24 cellular contexts compared by ENCODE assay signal in the genomic region with DNA sequence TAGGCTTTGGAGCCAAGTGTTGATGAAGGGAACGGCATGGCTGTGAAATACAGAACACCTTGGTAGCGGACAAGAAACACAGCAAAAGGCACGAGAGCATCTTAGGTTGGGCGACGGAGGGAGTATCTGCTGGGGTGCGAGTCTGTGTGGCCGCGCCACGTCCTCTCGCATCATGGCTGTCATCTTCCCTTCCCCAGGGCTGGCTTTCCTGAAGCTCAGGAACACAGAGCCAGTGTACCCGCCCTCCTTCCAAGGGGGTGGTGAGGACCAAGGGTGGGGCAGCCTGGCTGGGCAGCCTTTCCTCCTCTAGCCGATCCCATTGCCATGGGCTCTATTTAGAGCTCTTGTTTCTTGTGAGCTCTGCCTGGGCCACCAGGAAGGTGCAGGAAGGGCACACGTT.
"Had no signal": no experiment of that assay in that cellular context is flagged by ENCODE, and none has a peak within 500 bp of the region (broad histone marks: within the 10 kb centered on the region; RNA-seq: fewer than 3 reads in every experiment).

No MANE protein-coding gene starts in this region.

- H3K27ac Mint-ChIP-seq: activated naive CD4-positive, alpha-beta T cell treated with anti-CD3 and anti-CD28 coated beads, Interleukin-2, amount 50 U/mL, for 24 hours; immature natural killer cell; T-helper 1 cell treated with Interleukin-12 subunit alpha and Interleukin-12 subunit beta and Interleukin-4 antibody, amounts not matched to agents 30 μg/mL and 1 μg/mL, for 36 hours had no signal

- DNase-seq: activated CD4-positive, alpha-beta T cell treated with anti-CD3 and anti-CD28 coated beads for 4 hours; activated CD4-positive, alpha-beta T cell treated with anti-CD3 and anti-CD28 coated beads, Interleukin-2, amount 50 U/mL, for 48 hours; activated CD4-positive, CD25-positive, alpha-beta regulatory T cell; activated gamma-delta T cell treated with Interleukin-2 at 50 U/mL for 16 hours; anterior cingulate cortex; brain microvascular endothelial cell; central memory CD4-positive, alpha-beta T cell; effector memory CD8-positive, alpha-beta T cell; foreskin melanocyte; glutamatergic neuron; immature natural killer cell; left lung; mammary epithelial cell; occipital lobe; retina; stimulated activated CD4-positive, alpha-beta T cell treated with anti-CD3 and anti-CD28 coated beads, Interleukin-4, amount 100 ng/mL, for 24 hours; stimulated activated naive CD4-positive, alpha-beta T cell treated with Interleukin-2 at 50 U/mL for 16 hours; T1000 had no signal

- H3K79me2 ChIP-seq: hepatocyte had no signal

- H2AFZ ChIP-seq: hepatocyte had no signal

- H3K4me3 ChIP-seq: hepatocyte, left lung had no signal

- H3K4me3 Mint-ChIP-seq: activated naive CD4-positive, alpha-beta T cell treated with anti-CD3 and anti-CD28 coated beads, Interleukin-2, amount 50 U/mL, for 24 hours; effector memory CD8-positive, alpha-beta T cell; immature natural killer cell; T-helper 1 cell treated with Interleukin-12 subunit alpha and Interleukin-12 subunit beta and Interleukin-4 antibody, amounts not matched to agents 30 μg/mL and 1 μg/mL, for 36 hours had no signal

- H3K36me3 Mint-ChIP-seq: activated naive CD4-positive, alpha-beta T cell treated with anti-CD3 and anti-CD28 coated beads, Interleukin-2, amount 50 U/mL, for 24 hours; immature natural killer cell had no signal

- FAIRE-seq: endothelial cell of umbilical vein, urothelium cell line had no signal

- H3K27me3 ChIP-seq: brain microvascular endothelial cell, hepatocyte had no signal

- H3K9me3 ChIP-seq: left lung had no signal

- H3K36me3 ChIP-seq: brain microvascular endothelial cell, left lung had no signal

- H3K27ac ChIP-seq: brain microvascular endothelial cell, left lung had no signal

- H3K4me1 Mint-ChIP-seq: immature natural killer cell had no signal

- H3K9me3 Mint-ChIP-seq: activated naive CD4-positive, alpha-beta T cell treated with anti-CD3 and anti-CD28 coated beads, Interleukin-2, amount 50 U/mL, for 24 hours; effector memory CD8-positive, alpha-beta T cell; immature natural killer cell; T-helper 1 cell treated with Interleukin-12 subunit alpha and Interleukin-12 subunit beta and Interleukin-4 antibody, amounts not matched to agents 30 μg/mL and 1 μg/mL, for 36 hours had no signal

- ATAC-seq: effector memory CD8-positive, alpha-beta T cell; esophagus mucosa; left lung had no signal
